8 cellular contexts compared by ENCODE assay signal in genomic region chr2:74515271-74516069, GRCh38. TPM values are rescaled to one million over a fixed set of nuclear protein-coding genes. Genes with fewer than 3 reads are reported as not detected.
A peak's percentile ranks its signal among the peaks of the same experiment; 100 is the strongest.
DNase-seq lines count a peak whose midpoint lies in the region; ATAC-seq, FAIRE-seq and TF ChIP-seq lines count a peak whose summit lies in the region.

No MANE protein-coding gene starts in this region.

- peaks cover 100% of the 10 kb centered on the region for H3K27me3 ChIP-seq in HUES64 (ENCODE audit: insufficient read depth, low read length)
- peaks cover 41 to 100% (median 48%) of the 10 kb centered on the region in 4 donors for H3K27me3 ChIP-seq in esophagus squamous epithelium
- H3K27me3 ChIP-seq in pancreas: peaks cover 0 to 80% (median 14%) of the 10 kb centered on the region in 4 donors
- no peaks in the 10 kb centered on the region for H3K27me3 ChIP-seq in SJCRH30

- no peak for TF ChIP-seq POLR2A in esophagus squamous epithelium (IDR thresholded peaks at IDR 0.05)

- DNase-seq in esophagus squamous epithelium (lab: John Stamatoyannopoulos, UW) (no peak), pancreas (peak in 3 of 6 donors; percentile 28 to 71 (median 65)), caudate nucleus (lab: John Stamatoyannopoulos, UW) (no peak), SJCRH30 (no peak)

- H3K9me3 ChIP-seq in HUES64 (ENCODE audit: insufficient read depth, low read depth, low read length) (peaks cover 6% of the 10 kb centered on the region; the same call in 1 of the 2 replicates), esophagus squamous epithelium (no peaks in the 10 kb centered on the region), pancreas (no peaks in the 10 kb centered on the region), SJCRH30 (replicated peaks) (no peaks in the 10 kb centered on the region)

- H3K36me3 ChIP-seq in HUES64 (ENCODE audit: insufficient read depth, low read length) (no peaks in the 10 kb centered on the region), esophagus squamous epithelium (no peaks in the 10 kb centered on the region), pancreas (no peaks in the 10 kb centered on the region), SJCRH30 (no peaks in the 10 kb centered on the region)

- no peak for FAIRE-seq in pancreas (lab: Jason Lieb, UNC)

- intact Hi-C loops in esophagus squamous epithelium (cut with DNase I) (no loop called here), pancreas (cut with DNase I) (no loop called here)

- H3K4me3 ChIP-seq in GM08714 (ENCODE audit: low read length) (peak overlapping the region; percentile 1; the same call in 1 of the 2 replicates), HUES64 (ENCODE audit: low read length) (peak overlapping the region; percentile 37), esophagus squamous epithelium (peak overlapping the region in 3 of 4 donors; percentile 20 to 60 (median 43)), pancreas (peak overlapping the region; percentile 2 to 45 (median 19)), SJCRH30 (no peak overlapping the region)

- ATAC-seq in pancreas (peak; percentile 15 to 51 (median 34)), GM18870 (IDR thresholded peaks at IDR 0.05; ENCODE audit: unreplicated experiment) (no peak), GM21786 (IDR thresholded peaks at IDR 0.05; ENCODE audit: unreplicated experiment) (no peak)

- H3K9ac ChIP-seq in HUES64 (ENCODE audit: low read depth, low read length): no peak overlapping the region

- H3K4me1 ChIP-seq in HUES64 (ENCODE audit: insufficient read depth, low read length) (0 out of 2 replicates have a peak, but pooled peaks cover 2% of the 10 kb centered on the region), esophagus squamous epithelium (peaks cover 14 to 39% (median 29%) of the 10 kb centered on the region in 3 donors), pancreas (peaks cover 0 to 9% (median 0%) of the 10 kb centered on the region in 3 donors), SJCRH30 (no peaks in the 10 kb centered on the region)

- 3% methylated on average over 76 of the region's 76 CpGs for WGBS in HUES64
- WGBS in esophagus squamous epithelium, 2 donors: 18 to 27% methylated on average over 3 to 9 of the region's 76 CpGs
- 8 to 9% methylated on average over 60 to 76 of the region's 76 CpGs for WGBS in pancreas, 2 donors

- no peak overlapping the region for H3K27ac ChIP-seq in HUES64 (ENCODE audit: low read depth, low read length)
- H3K27ac ChIP-seq in esophagus squamous epithelium: no peak overlapping the region
- H3K27ac ChIP-seq in pancreas: no peak overlapping the region
- no peak overlapping the region for H3K27ac ChIP-seq in caudate nucleus (ENCODE audit: low read depth, low read length)
- no peak overlapping the region for H3K27ac ChIP-seq in SJCRH30

- no peak for TF ChIP-seq CTCF in esophagus squamous epithelium (IDR thresholded peaks at IDR 0.05)
- TF ChIP-seq CTCF in pancreas (IDR thresholded peaks at IDR 0.05): no peak

RNA-seq across cellular contexts. Expression of gene TLX2, which starts 1.2 kb away (rescaled TPM):
- polyA plus RNA-seq in HUES64 (2013, experiment 1 of 2): 0.10 TPM
- polyA plus RNA-seq in HUES64 (2013, experiment 2 of 2): 0.13 TPM
- not detected for total RNA-seq in esophagus squamous epithelium
- total RNA-seq in pancreas: not detected
- polyA plus RNA-seq in pancreas: under 1 TPM in 1 of 2 donors, not detected in 1; 0.12 TPM
- total RNA-seq in SJCRH30 (2014; rRNA removed; shearing (Covaris generic)): not detected in 2 replicates

RNA-seq across cellular contexts. Expression of gene PCGF1, which starts 8.0 kb away (rescaled TPM):
- 12.3 TPM for polyA plus RNA-seq in HUES64 (2013, experiment 1 of 2)
- 9.4 TPM for polyA plus RNA-seq in HUES64 (2013, experiment 2 of 2)
- total RNA-seq in esophagus squamous epithelium (10 to 100 TPM in 3 of 4 donors, 1 to 10 TPM in 1; 4.4 to 16.2 (median 14.7) TPM), pancreas (10 to 100 TPM in 4 of 6 donors, 1 to 10 TPM in 2; 8.8 to 14.9 (median 11.0) TPM)
- polyA plus RNA-seq in pancreas: 10 to 100 TPM; 14.2 to 16.4 TPM
- total RNA-seq in SJCRH30 (2014; rRNA removed; shearing (Covaris generic)): 23.8 and 30.5 TPM in 2 replicates

RNA-seq across cellular contexts. Expression of gene DQX1, which starts 10.6 kb away (rescaled TPM):
- polyA plus RNA-seq in HUES64 (2013, experiment 1 of 2): 0.40 TPM
- polyA plus RNA-seq in HUES64 (2013, experiment 2 of 2): 0.38 TPM
- total RNA-seq in esophagus squamous epithelium: 10 to 100 TPM in 1 of 4 donors, 1 to 10 TPM in 3; 3.8 to 13.3 (median 5.7) TPM
- under 1 TPM in 1 of 6 donors, not detected in 5; 0.16 TPM for total RNA-seq in pancreas
- under 1 TPM; 0.07 to 0.15 TPM for polyA plus RNA-seq in pancreas
- total RNA-seq in SJCRH30 (2014; rRNA removed; shearing (Covaris generic)): 0.30 and 0.61 TPM in 2 replicates

RNA-seq across cellular contexts. Expression of gene AUP1, which starts 14.0 kb away (rescaled TPM):
- polyA plus RNA-seq in HUES64 (2013, experiment 1 of 2): 83.8 TPM
- polyA plus RNA-seq in HUES64 (2013, experiment 2 of 2): 82.1 TPM
- 100 to 1,000 TPM in 2 of 4 donors, 10 to 100 TPM in 2; 79.9 to 142 (median 105) TPM for total RNA-seq in esophagus squamous epithelium
- 10 to 100 TPM; 62.1 to 91.0 (median 67.9) TPM for total RNA-seq in pancreas
- polyA plus RNA-seq in pancreas: 100 to 1,000 TPM; 246 to 258 TPM
- 125 and 132 TPM in 2 replicates for total RNA-seq in SJCRH30 (2014; rRNA removed; shearing (Covaris generic))

RNA-seq across cellular contexts. Expression of gene HTRA2, which starts 14.3 kb away (rescaled TPM):
- polyA plus RNA-seq in HUES64 (2013, experiment 1 of 2): 21.9 TPM
- 18.5 TPM for polyA plus RNA-seq in HUES64 (2013, experiment 2 of 2)
- total RNA-seq in esophagus squamous epithelium (10 to 100 TPM; 16.9 to 25.8 (median 22.0) TPM), pancreas (10 to 100 TPM in 4 of 6 donors, 1 to 10 TPM in 2; 8.5 to 17.6 (median 10.8) TPM)
- polyA plus RNA-seq in pancreas: 10 to 100 TPM; 16.9 to 24.3 TPM
- 42.6 and 46.3 TPM in 2 replicates for total RNA-seq in SJCRH30 (2014; rRNA removed; shearing (Covaris generic))

Comparison
In these comparisons a context has a peak if more than half of its experiments do, and no peak if none do; other contexts are left out.
1. ATAC-seq: peak in pancreas (4 of 4); none in GM18870 (single experiment) and GM21786 (single experiment).